ENCODE assay signal across 28 cellular contexts in the genomic region with DNA sequence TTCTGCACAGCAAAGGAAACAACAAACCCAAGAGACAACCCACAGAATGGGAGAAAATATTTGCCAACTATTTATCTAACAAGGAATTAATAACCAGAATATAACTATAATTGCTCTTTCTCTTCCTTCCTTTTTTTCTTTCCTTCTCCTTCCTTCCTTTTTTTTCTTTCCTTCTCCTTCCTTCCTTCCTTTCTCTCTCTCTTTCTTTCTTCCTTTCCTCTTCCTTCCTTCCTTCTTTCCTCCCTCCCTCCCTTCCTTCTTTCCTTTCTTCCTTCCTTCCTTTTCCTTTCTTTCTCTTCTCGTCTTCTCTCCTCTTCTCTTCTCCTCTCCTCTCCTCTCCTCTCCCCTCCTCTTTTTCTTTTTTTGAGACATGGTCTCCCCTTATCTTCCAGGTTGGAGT.
"Had no signal": no experiment of that assay in that cellular context is flagged by ENCODE, and none has a peak within 500 bp of the region (broad histone marks: within the 10 kb centered on the region; RNA-seq: fewer than 3 reads in every experiment).

No MANE protein-coding gene starts in this region.

- DNase-seq: colonic mucosa; cortex of kidney; dermis blood vessel endothelial cell; dorsolateral prefrontal cortex; effector CD4-positive, alpha-beta T cell; effector CD8-positive, alpha-beta T cell; effector memory CD4-positive, alpha-beta T cell; effector memory CD8-positive, alpha-beta T cell; endodermal cell; erythroblast; esophagus squamous epithelium; foreskin fibroblast; foreskin keratinocyte; foreskin melanocyte; gastrocnemius medialis; glutamatergic neuron; head of caudate nucleus; heart left ventricle; heart right ventricle had no signal

- H3K36me3 ChIP-seq: colonic mucosa, esophagus muscularis mucosa, esophagus squamous epithelium, gastrocnemius medialis, gastroesophageal sphincter, heart left ventricle, heart right ventricle had no signal

- H3K27me3 ChIP-seq: colonic mucosa, dorsolateral prefrontal cortex, esophagus muscularis mucosa, esophagus squamous epithelium, foreskin keratinocyte, gastroesophageal sphincter, heart left ventricle had no signal

- H3K4me1 ChIP-seq: colonic mucosa, esophagus muscularis mucosa, esophagus squamous epithelium, foreskin keratinocyte, gastrocnemius medialis, gastroesophageal sphincter, heart left ventricle, heart right ventricle had no signal

- H3K27ac Mint-ChIP-seq: dendritic cell treated with granulocyte-macrophage colony-stimulating factor and Interleukin-4, amounts not matched to agents 40 ng/mL and 50 ng/mL, for 4 days; effector memory CD8-positive, alpha-beta T cell; endodermal cell had no signal

- H3K27ac ChIP-seq: colonic mucosa, coronary artery, dorsolateral prefrontal cortex, epithelial cell of prostate, esophagus muscularis mucosa, esophagus squamous epithelium, foreskin keratinocyte, gastrocnemius medialis, gastroesophageal sphincter, heart left ventricle, heart right ventricle had no signal

- H3K4me3 Mint-ChIP-seq: dendritic cell treated with granulocyte-macrophage colony-stimulating factor and Interleukin-4, amounts not matched to agents 40 ng/mL and 50 ng/mL, for 4 days; effector memory CD8-positive, alpha-beta T cell; endodermal cell had no signal

- H3K4me1 Mint-ChIP-seq: endodermal cell had no signal

- ATAC-seq: effector memory CD8-positive, alpha-beta T cell; esophagus mucosa; foreskin keratinocyte; gastrocnemius medialis; gastroesophageal sphincter; heart left ventricle; heart right ventricle had no signal

- FAIRE-seq: endometrium, endothelial cell of umbilical vein, frontal cortex had no signal

- H3K4me3 ChIP-seq: colonic mucosa, coronary artery, dorsolateral prefrontal cortex, esophagus muscularis mucosa, esophagus squamous epithelium, gastrocnemius medialis, gastroesophageal sphincter, heart left ventricle, heart right ventricle had no signal

- H3K27me3 Mint-ChIP-seq: dendritic cell treated with granulocyte-macrophage colony-stimulating factor and Interleukin-4, amounts not matched to agents 40 ng/mL and 50 ng/mL, for 4 days; effector memory CD8-positive, alpha-beta T cell had no signal

- H3K9me3 ChIP-seq: colonic mucosa had no signal
